In genomic region chr5:123091258-123091987, GRCh38 we compare ENCODE assay signal across 1 cellular context.
TF ChIP-seq lines count a peak whose summit lies in the region.

No MANE protein-coding gene starts in this region.

TF ChIP-seq in GM23338, 12 proteins besides CTCF, POLR2A, EP300 and RAD21 (continued from another document):
- TF ChIP-seq ETS1 (IDR thresholded peaks at IDR 0.05) (no peak), EZH2 (IDR thresholded peaks at IDR 0.05; ENCODE audit: low read depth, unreplicated experiment) (peak; percentile 96)
